Comparison of ENCODE assay signal across 23 cellular contexts in the genomic region with DNA sequence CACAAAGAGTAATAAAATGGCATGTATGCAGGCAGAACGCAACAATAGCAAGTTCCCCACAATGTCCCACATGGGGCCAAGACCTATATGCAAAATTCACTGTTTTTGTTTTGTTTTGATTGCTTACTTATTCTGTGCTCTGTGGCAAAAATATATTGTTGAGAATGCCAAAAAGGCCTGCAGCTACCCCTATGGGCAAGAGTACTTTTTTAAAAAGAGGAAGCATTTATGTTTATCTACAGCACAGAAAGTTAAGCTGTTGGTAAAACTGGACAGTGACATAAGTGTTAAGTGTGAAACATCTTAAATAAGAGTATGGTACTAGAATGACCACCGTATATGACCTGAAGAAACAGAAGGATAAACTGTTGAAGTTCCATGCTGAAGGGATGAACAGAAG.
DNase-seq lines count a peak whose midpoint lies in the region; ATAC-seq and TF ChIP-seq lines count a peak whose summit lies in the region.
"Had no signal": no experiment of that assay in that cellular context is flagged by ENCODE, and none has a peak within 500 bp of the region (broad histone marks: within the 10 kb centered on the region; RNA-seq: fewer than 3 reads in every experiment).

No MANE protein-coding gene starts in this region.

- POLR2A ChIA-PET in HEK293T (lab: Yijun Ruan, JAX), result no interaction called here

- no peaks in the 10 kb centered on the region for H3K36me3 Mint-ChIP-seq in osteocyte (ENCODE audit: unreplicated experiment)

- TF ChIP-seq CTCF in VCaP (conservative IDR thresholded peaks at IDR 0.05) (peak; percentile 22; the same call in 1 of the 2 replicates), osteocyte (IDR thresholded peaks at IDR 0.05) (peak; percentile 8)

- no peak overlapping the region for H3K4me3 Mint-ChIP-seq in osteocyte (ENCODE audit: unreplicated experiment)
- H3K4me3 Mint-ChIP-seq: CD4-positive, alpha-beta T cell; GM23338 had no signal

- H3K9me3 Mint-ChIP-seq in osteocyte (ENCODE audit: unreplicated experiment), result peaks cover 6% of the 10 kb centered on the region
- H3K9me3 Mint-ChIP-seq: CD4-positive, alpha-beta T cell; GM23338 had no signal

- no peak overlapping the region for H3K27ac ChIP-seq in VCaP
- H3K27ac ChIP-seq: SK-N-MC had no signal

- no peaks in the 10 kb centered on the region for H3K27me3 Mint-ChIP-seq in osteocyte (ENCODE audit: unreplicated experiment)
- H3K27me3 Mint-ChIP-seq: CD4-positive, alpha-beta T cell had no signal

- DNase-seq in NOMO-1 (lab: John Stamatoyannopoulos, UW; ENCODE audit: unreplicated experiment in 2 of 2) (peak; percentile 1 to 7), NOMO-1 treated with dmso at 0.1 percent for 144 hours (lab: John Stamatoyannopoulos, UW; ENCODE audit: unreplicated experiment) (no peak), MV-4-11 (lab: John Stamatoyannopoulos, UW) (peak; percentile 50), osteocyte (ENCODE audit: extremely low spot score, unreplicated experiment) (no peak), HEK293T (ENCODE audit: extremely low spot score) (no peak), superior temporal gyrus (ENCODE audit: extremely low spot score) (no peak)
- DNase-seq: 8988T; BE2C; CD4-positive, alpha-beta T cell; DMS153; GDM1; HCEC 1CT; KBM-7; NCI-H1048; NCI-H1436 treated with DMSO at 0.1 percent for 48 hours; NCI-H2029; NCI-H345; NCI-H524 treated with DMSO at 0.1 percent for 48 hours; SHP77 had no signal

- H3K27ac Mint-ChIP-seq in osteocyte (ENCODE audit: unreplicated experiment), result no peak overlapping the region
- H3K27ac Mint-ChIP-seq: CD4-positive, alpha-beta T cell; GM23338 had no signal

- peaks cover 18% of the 10 kb centered on the region for H3K4me1 Mint-ChIP-seq in osteocyte (ENCODE audit: unreplicated experiment)
- H3K4me1 Mint-ChIP-seq: GM23338 had no signal

- CTCF ChIA-PET in HEK293T (lab: Yijun Ruan, JAX), result no interaction called here

- ATAC-seq in HG02588 (IDR thresholded peaks at IDR 0.05; ENCODE audit: unreplicated experiment), result no peak
- ATAC-seq: GM23338 had no signal

TF ChIP-seq in HEK293T, 16 proteins besides CTCF, POLR2A, EP300 and RAD21:
- TF ChIP-seq ZNF384 (IDR thresholded peaks at IDR 0.05) (no peak), LEF1 (IDR thresholded peaks at IDR 0.05; ENCODE audit: borderline replicate concordance) (no peak), CTBP1 (IDR thresholded peaks at IDR 0.05; ENCODE audit: borderline replicate concordance) (no peak), ELF4 (IDR thresholded peaks at IDR 0.05) (no peak), NFRKB (IDR thresholded peaks at IDR 0.05) (no peak), PKNOX1 (IDR thresholded peaks at IDR 0.05) (no peak), HDGF (IDR thresholded peaks at IDR 0.05; ENCODE audit: borderline replicate concordance) (no peak), SP1 (IDR thresholded peaks at IDR 0.05) (no peak), FOXM1 (IDR thresholded peaks at IDR 0.05; ENCODE audit: borderline replicate concordance) (no peak), FOXA1 (IDR thresholded peaks at IDR 0.05) (no peak)

Comparison
In these comparisons a context has a peak if more than half of its experiments do, and no peak if none do; other contexts are left out.
1. DNase-seq: peak in NOMO-1 (2 of 2) and MV-4-11 (single experiment); none in NOMO-1 treated with dmso at 0.1 percent for 144 hours (single experiment), osteocyte (single experiment), HEK293T (single experiment) and superior temporal gyrus (single experiment).